Comparison of ENCODE assay signal across 16 cellular contexts in the genomic region with DNA sequence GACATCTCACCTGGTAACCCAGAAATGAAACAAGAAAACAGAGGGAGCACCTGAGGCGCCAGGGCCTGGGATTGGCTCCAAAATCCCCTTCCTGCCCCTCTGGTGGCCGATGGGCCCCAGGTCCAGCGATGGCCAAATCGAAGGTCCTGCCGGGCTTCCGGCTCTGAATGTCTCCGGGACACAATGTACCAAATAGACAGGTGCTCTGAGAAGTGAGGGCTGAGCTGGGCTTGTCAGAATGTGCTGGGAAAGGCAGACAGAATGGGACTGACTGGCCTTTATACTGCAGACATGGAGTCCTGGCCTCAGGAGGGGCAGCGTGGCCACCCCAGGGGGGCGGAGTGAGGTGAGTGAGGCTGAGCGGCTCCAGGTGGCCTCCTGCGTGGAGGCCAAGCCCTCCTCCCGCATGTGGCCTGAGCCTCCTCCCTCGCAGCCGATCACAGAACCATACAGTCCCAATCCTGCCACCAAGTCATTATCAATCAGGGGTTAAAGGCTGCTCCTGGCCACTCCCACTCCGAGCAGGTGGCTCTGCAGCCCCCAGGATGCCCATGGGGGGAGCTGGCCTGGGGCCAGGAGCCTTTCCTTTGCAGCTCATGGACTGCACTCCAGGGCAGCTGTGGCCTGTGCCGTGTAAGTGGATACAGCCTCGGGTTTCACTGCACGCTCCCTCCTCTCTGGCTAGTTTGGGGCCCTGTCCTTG.
DNase-seq lines count a peak whose midpoint lies in the region; ATAC-seq, FAIRE-seq and TF ChIP-seq lines count a peak whose summit lies in the region.
"Had no signal": no experiment of that assay in that cellular context is flagged by ENCODE, and none has a peak within 500 bp of the region (broad histone marks: within the 10 kb centered on the region; RNA-seq: fewer than 3 reads in every experiment).

No MANE protein-coding gene starts in this region.

- under 1% methylated on average over 17 of the region's 18 CpGs for WGBS in K562 (ENCODE audit: insufficient coverage, low coverage, missing lambda C conversion rate)
- 24 to 69% (median 36%) methylated on average over 18 of the region's 18 CpGs for WGBS in small intestine, 3 donors

- H3K9me1 ChIP-seq in K562 (ENCODE audit: control insufficient read depth, insufficient read depth, low read length) = no peaks in the 10 kb centered on the region

- intact Hi-C loops in K562 (cut with micrococcal nuclease) = no loop called here
- intact Hi-C loops in uterus (cut with DNase I; ENCODE audit: low total_unique reads) = no loop called here

- FAIRE-seq in K562 (lab: Jason Lieb, UNC) (no peak), small intestine (lab: Jason Lieb, UNC) (no peak)
- FAIRE-seq: GM12891 had no signal

- no peak overlapping the region for H3K4me3 ChIP-seq in K562
- H3K4me3 ChIP-seq in small intestine (ENCODE audit: low read depth in 1 of 2, low read length in 2 of 2) = no peak overlapping the region
- H3K4me3 ChIP-seq in uterus = no peak overlapping the region
- H3K4me3 ChIP-seq: esophagus muscularis mucosa had no signal

- H3K9me3 ChIP-seq in K562 (replicated peaks; ENCODE audit: control insufficient read depth, insufficient read depth, low read depth, low read length) = no peaks in the 10 kb centered on the region
- H3K9me3 ChIP-seq in small intestine (ENCODE audit: control insufficient read depth, low read depth) = no peaks in the 10 kb centered on the region
- no peaks in the 10 kb centered on the region for H3K9me3 ChIP-seq in uterus
- H3K9me3 ChIP-seq: esophagus muscularis mucosa had no signal

- no peak overlapping the region for H3K4me2 ChIP-seq in K562 (ENCODE audit: insufficient read depth, low read length)

- H4K20me1 ChIP-seq in K562 (replicated peaks; ENCODE audit: control insufficient read depth, insufficient read depth, low read length) = no peaks in the 10 kb centered on the region; the same call in 1 of the 2 replicates

- H3K36me3 ChIP-seq in K562 (ENCODE audit: control insufficient read depth, insufficient read depth, low read length) (no peaks in the 10 kb centered on the region), small intestine (ENCODE audit: control insufficient read depth in 2 of 2, insufficient read depth in 2 of 2, low read length in 2 of 2) (no peaks in the 10 kb centered on the region), uterus (no peaks in the 10 kb centered on the region)
- H3K36me3 ChIP-seq: esophagus muscularis mucosa had no signal

- H3K27ac ChIP-seq in K562 (ENCODE audit: extremely low read depth, low read depth, low read length) (no peak overlapping the region; the same call in 2 of the 3 replicates), small intestine (ENCODE audit: low read depth in 1 of 2, low read length in 1 of 2) (no peak overlapping the region), uterus (no peak overlapping the region)
- H3K27ac ChIP-seq: esophagus muscularis mucosa had no signal

- H2AFZ ChIP-seq in K562 (ENCODE audit: low read depth, low read length) = no peak overlapping the region

- peak; percentile 37 for DNase-seq in activated effector memory CD4-positive, alpha-beta T cell treated with anti-CD3 and anti-CD28 coated beads, Interleukin-2, amount 50 U/mL, for 16 hours
- DNase-seq in activated effector memory CD4-positive, alpha-beta T cell treated with Interleukin-2 at 50 U/mL for 16 hours = no peak
- DNase-seq in NCI-H146 treated with DMSO at 0.1 percent for 48 hours (lab: John Stamatoyannopoulos, UW; ENCODE audit: unreplicated experiment) (peak; percentile 47), K562 (ENCODE audit: extremely low read depth in 1 of 4, low spot score in 3 of 4) (no peak), small intestine (peak; percentile 2), uterus (no peak)
- DNase-seq: activated B cell treated with CpG ODN at 0.5 μM for 24 hours; Caco-2; GF-D8; stimulated activated CD4-positive, alpha-beta T cell treated with anti-CD3 and anti-CD28 coated beads, Interleukin-15, amount 100 ng/mL, for 24 hours; stimulated activated naive CD4-positive, alpha-beta T cell had no signal

- H3K79me2 ChIP-seq in K562 (ENCODE audit: control insufficient read depth, insufficient read depth, low read length) = no peaks in the 10 kb centered on the region

- in situ Hi-C loops in K562 (cut with MboI) = no loop called here

- no peak for TF ChIP-seq EP300 in K562 (IDR thresholded peaks at IDR 0.05; ENCODE audit: low read length)

- no TSS peak for BruUV-seq in K562 (replicated peaks; lab: Mats Ljungman, UMichigan)

- CTCF ChIA-PET in K562 (lab: Yijun Ruan, JAX; ENCODE audit: low intra/inter-chr PET ratio) = no interaction called here

- TF ChIP-seq POLR2A in K562 (conservative IDR thresholded peaks at IDR 0.05) (no peak), uterus (IDR thresholded peaks at IDR 0.05) (no peak)

- H3K9ac ChIP-seq in K562 (ENCODE audit: insufficient read depth in 1 of 2, low read depth in 2 of 2, low read length in 2 of 2) = no peak overlapping the region

- H3K27me3 ChIP-seq in K562 (ENCODE audit: control insufficient read depth in 2 of 2, insufficient read depth in 2 of 2, low read length in 2 of 2) = peaks cover 16 to 55% of the 10 kb centered on the region in 2 experiments; a peak in 3 of 5 replicates
- H3K27me3 ChIP-seq in small intestine (ENCODE audit: control insufficient read depth in 2 of 2, insufficient read depth in 2 of 2, low read length in 2 of 2) = no peaks in the 10 kb centered on the region
- H3K27me3 ChIP-seq in uterus = no peaks in the 10 kb centered on the region

- TF ChIP-seq RAD21 in K562 (CRISPR knock-in tag; conservative IDR thresholded peaks at IDR 0.05 in 1 of 2, IDR thresholded peaks at IDR 0.05 in 1 of 2) = no peak

- POLR2A ChIA-PET in K562 (lab: Yijun Ruan, JAX) = interaction anchor here (0.8 kb wide), 1 partner anchor 65 kb away, joined by 3 read pairs; no protein-coding TSS in a partner anchor

- TF ChIP-seq CTCF in K562 (IDR thresholded peaks at IDR 0.05 in 2 of 3, conservative IDR thresholded peaks at IDR 0.05 in 1 of 3; ENCODE audit: insufficient read depth in 2 of 3, low read depth in 1 of 3, low read length in 3 of 3) = no peak
- no peak for TF ChIP-seq CTCF in uterus (IDR thresholded peaks at IDR 0.05)

- ATAC-seq in K562 (no peak), GM21619 (IDR thresholded peaks at IDR 0.05; ENCODE audit: unreplicated experiment) (no peak), HG02884 (IDR thresholded peaks at IDR 0.05; ENCODE audit: unreplicated experiment) (no peak)
- ATAC-seq: naive thymus-derived CD8-positive, alpha-beta T cell had no signal

- H3K4me1 ChIP-seq in K562 (replicated peaks in 1 of 2; ENCODE audit: control insufficient read depth in 2 of 2, insufficient read depth in 2 of 2, low read length in 2 of 2) (no peaks in the 10 kb centered on the region; a peak in 1 of 5 replicates), small intestine (ENCODE audit: control insufficient read depth in 2 of 2, insufficient read depth in 1 of 2, low read depth in 1 of 2, low read length in 1 of 2) (no peaks in the 10 kb centered on the region), uterus (no peaks in the 10 kb centered on the region)
- H3K4me1 ChIP-seq: Caco-2, esophagus muscularis mucosa had no signal

TF ChIP-seq in K562, 482 proteins besides CTCF, POLR2A, EP300 and RAD21:
- TF ChIP-seq NFIC (IDR thresholded peaks at IDR 0.05) = peak; percentile 25; the same call in 1 of the 2 replicates
- TF ChIP-seq ZSCAN29 (IDR thresholded peaks at IDR 0.05) = no peak
- no peak for TF ChIP-seq GATAD2A (IDR thresholded peaks at IDR 0.05)

Comparison
In these comparisons a context has a peak if more than half of its experiments do, and no peak if none do; other contexts are left out.
1. DNase-seq: peak in activated effector memory CD4-positive, alpha-beta T cell treated with anti-CD3 and anti-CD28 coated beads, Interleukin-2, amount 50 U/mL, for 16 hours (single experiment), NCI-H146 treated with DMSO at 0.1 percent for 48 hours (single experiment) and small intestine (single experiment); none in activated effector memory CD4-positive, alpha-beta T cell treated with Interleukin-2 at 50 U/mL for 16 hours (single experiment), K562 (0 of 4) and uterus (0 of 2).